21 cellular contexts compared by ENCODE assay signal in genomic region chr3:190132376-190132775, GRCh38. TPM values are rescaled to one million over a fixed set of nuclear protein-coding genes. Genes with fewer than 3 reads are reported as not detected.
DNase-seq lines count a peak whose midpoint lies in the region; TF ChIP-seq lines count a peak whose summit lies in the region.
"Had no signal": no experiment of that assay in that cellular context is flagged by ENCODE, and none has a peak within 500 bp of the region (broad histone marks: within the 10 kb centered on the region; RNA-seq: fewer than 3 reads in every experiment).

No MANE protein-coding gene starts in this region.

- H3K4me1 ChIP-seq in left ventricle myocardium inferior (no peaks in the 10 kb centered on the region), right atrium auricular region (no peaks in the 10 kb centered on the region)

- H3K27me3 ChIP-seq in left ventricle myocardium inferior (ENCODE audit: low read depth), result peaks cover 27% of the 10 kb centered on the region
- H3K27me3 ChIP-seq in right atrium auricular region, result no peaks in the 10 kb centered on the region
- no peaks in the 10 kb centered on the region for H3K27me3 ChIP-seq in dorsolateral prefrontal cortex

- DNase-seq in left ventricle myocardium inferior (no peak), right atrium auricular region (ENCODE audit: low spot score) (no peak), choroid plexus epithelial cell (ENCODE audit: low read depth) (peak; percentile 58), fibroblast of the aortic adventitia (ENCODE audit: low read depth) (peak; percentile 85), EL (no peak), dorsolateral prefrontal cortex (no peak), dedifferentiated amniotic fluid mesenchymal stem cell (ENCODE audit: extremely low spot score) (no peak), germinal center (ENCODE audit: low spot score) (no peak)
- DNase-seq: 8988T, COR-L47, DMS 273 treated with DMSO at 0.1 percent for 48 hours, DND-41, NCI-H1105 treated with DMSO at 0.1 percent for 48 hours, NCI-H1694, NCI-H2227 treated with DMSO at 0.1 percent for 48 hours, NCI-H510A treated with DMSO at 0.1 percent for 48 hours, NCI-H774, OCI-M1, SHP77 had no signal

- TF ChIP-seq CTCF in left ventricle myocardium inferior (IDR thresholded peaks at IDR 0.05; ENCODE audit: borderline replicate concordance) (no peak), right atrium auricular region (IDR thresholded peaks at IDR 0.05) (no peak), choroid plexus epithelial cell (conservative IDR thresholded peaks at IDR 0.05; ENCODE audit: low read depth, low read length) (no peak), fibroblast of the aortic adventitia (IDR thresholded peaks at IDR 0.05; ENCODE audit: insufficient read depth, low read length) (no peak), dorsolateral prefrontal cortex (IDR thresholded peaks at IDR 0.05 in 54 of 56, conservative IDR thresholded peaks at IDR 0.05 in 2 of 56; ENCODE audit: low read depth in 1 of 56, partially characterized antibody in 56 of 56) (no peak)

- no peaks in the 10 kb centered on the region for H3K36me3 ChIP-seq in left ventricle myocardium inferior
- H3K36me3 ChIP-seq in right atrium auricular region, result no peaks in the 10 kb centered on the region

- H3K4me3 ChIP-seq in left ventricle myocardium inferior (no peak overlapping the region), right atrium auricular region (no peak overlapping the region), choroid plexus epithelial cell (ENCODE audit: low read depth, low read length) (no peak overlapping the region), fibroblast of the aortic adventitia (ENCODE audit: low read depth, low read length) (no peak overlapping the region), dorsolateral prefrontal cortex (no peak overlapping the region)
- H3K4me3 ChIP-seq: K562 had no signal

- H3K27ac ChIP-seq in left ventricle myocardium inferior (replicated peaks) (peak overlapping the region; percentile 10), right atrium auricular region (no peak overlapping the region), dorsolateral prefrontal cortex (no peak overlapping the region)

- H3K9me3 ChIP-seq in left ventricle myocardium inferior (replicated peaks), result no peaks in the 10 kb centered on the region
- H3K9me3 ChIP-seq in right atrium auricular region, result no peaks in the 10 kb centered on the region

- intact Hi-C loops in left ventricle myocardium inferior (cut with micrococcal nuclease), result no loop called here
- intact Hi-C loops in dorsolateral prefrontal cortex (cut with DNase I), result no loop called here

RNA-seq across cellular contexts. Expression of gene P3H2, which starts 11.7 kb away (rescaled TPM):
- total RNA-seq in left ventricle myocardium inferior (0.82 TPM), right atrium auricular region (1 to 10 TPM; 5.1 to 5.4 TPM), fibroblast of the aortic adventitia (ENCODE audit: low replicate concordance) (4.0 and 15.6 TPM in 2 replicates), dorsolateral prefrontal cortex (10 to 100 TPM in 32 of 120 experiments, 1 to 10 TPM in 88; 2.9 to 14.9 (median 8.8) TPM)
- total RNA-seq: B cell had no signal

Comparison
In these comparisons a context has a peak if more than half of its experiments do, and no peak if none do; other contexts are left out.
1. DNase-seq: peak in choroid plexus epithelial cell (single experiment) and fibroblast of the aortic adventitia (single experiment); none in left ventricle myocardium inferior (single experiment), right atrium auricular region (single experiment), EL (single experiment), dorsolateral prefrontal cortex (0 of 10), dedifferentiated amniotic fluid mesenchymal stem cell (single experiment) and germinal center (single experiment).